Comparison of ENCODE assay signal across 1 cellular context in genomic region chr1:78044796-78045599, GRCh38.
TF ChIP-seq lines count a peak whose summit lies in the region.

No MANE protein-coding gene starts in this region.

TF ChIP-seq in SK-N-SH, 30 proteins besides CTCF, POLR2A, EP300 and RAD21 (continued from another document):
- TF ChIP-seq, protein P1, sequence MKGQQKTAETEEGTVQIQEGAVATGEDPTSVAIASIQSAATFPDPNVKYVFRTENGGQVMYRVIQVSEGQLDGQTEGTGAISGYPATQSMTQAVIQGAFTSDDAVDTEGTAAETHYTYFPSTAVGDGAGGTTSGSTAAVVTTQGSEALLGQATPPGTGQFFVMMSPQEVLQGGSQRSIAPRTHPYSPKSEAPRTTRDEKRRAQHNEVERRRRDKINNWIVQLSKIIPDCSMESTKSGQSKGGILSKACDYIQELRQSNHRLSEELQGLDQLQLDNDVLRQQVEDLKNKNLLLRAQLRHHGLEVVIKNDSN (IDR thresholded peaks at IDR 0.05; ENCODE audit: borderline replicate concordance, low read depth) = no peak
- no peak for TF ChIP-seq YY1 (IDR thresholded peaks at IDR 0.05; ENCODE audit: low read depth)
- TF ChIP-seq TEAD4 (IDR thresholded peaks at IDR 0.05; ENCODE audit: borderline replicate concordance, insufficient read depth) = no peak
- no peak for TF ChIP-seq USF2 (IDR thresholded peaks at IDR 0.05; ENCODE audit: borderline replicate concordance, low read depth, low read length)
- no peak for TF ChIP-seq JUND (IDR thresholded peaks at IDR 0.05)
- no peak for TF ChIP-seq TCF12 (IDR thresholded peaks at IDR 0.05)
- TF ChIP-seq, protein P2, sequence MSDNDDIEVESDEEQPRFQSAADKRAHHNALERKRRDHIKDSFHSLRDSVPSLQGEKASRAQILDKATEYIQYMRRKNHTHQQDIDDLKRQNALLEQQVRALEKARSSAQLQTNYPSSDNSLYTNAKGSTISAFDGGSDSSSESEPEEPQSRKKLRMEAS (IDR thresholded peaks at IDR 0.05; ENCODE audit: low read depth) = no peak
- TF ChIP-seq SIN3A (IDR thresholded peaks at IDR 0.05; ENCODE audit: borderline replicate concordance, low read depth, low read length) = no peak
- no peak for TF ChIP-seq SMC3 (IDR thresholded peaks at IDR 0.05; ENCODE audit: low read depth, low read length)
- no peak for TF ChIP-seq POLR2AphosphoS5 (IDR thresholded peaks at IDR 0.05; ENCODE audit: low read depth, low read length)
- TF ChIP-seq ZBTB33 (IDR thresholded peaks at IDR 0.05; ENCODE audit: borderline replicate concordance, low read depth) = no peak
- no peak for TF ChIP-seq FOXJ3 (CRISPR knock-in tag; IDR thresholded peaks at IDR 0.05)
- TF ChIP-seq CHD2 (IDR thresholded peaks at IDR 0.05; ENCODE audit: low read length, partially characterized antibody) = no peak
- no peak for TF ChIP-seq GABPA (IDR thresholded peaks at IDR 0.05; ENCODE audit: low read depth)
- TF ChIP-seq TAF1 (IDR thresholded peaks at IDR 0.05; ENCODE audit: borderline replicate concordance, low read depth, low read length) = no peak
